In genomic region chr1:53048345-53048737, GRCh38 we compare ENCODE assay signal across 17 cellular contexts. TPM values are rescaled to one million over a fixed set of nuclear protein-coding genes. Genes with fewer than 3 reads are reported as not detected.
DNase-seq lines count a peak whose midpoint lies in the region; ATAC-seq and TF ChIP-seq lines count a peak whose summit lies in the region.
"Had no signal": no experiment of that assay in that cellular context is flagged by ENCODE, and none has a peak within 500 bp of the region (broad histone marks: within the 10 kb centered on the region; RNA-seq: fewer than 3 reads in every experiment).

No MANE protein-coding gene starts in this region.

- TF ChIP-seq CTCF in SK-N-SH (IDR thresholded peaks at IDR 0.05), result no peak

- peak; percentile 15 for ATAC-seq in left ventricle myocardium superior
- ATAC-seq: body of pancreas had no signal

- DNase-seq in GM23248 (peak; percentile 51), SK-N-SH (no peak), left ventricle myocardium superior (no peak), NCI-H82 (lab: John Stamatoyannopoulos, UW) (no peak), C1 segment of cervical spinal cord (lab: John Stamatoyannopoulos, UW) (no peak), SIG-M5 (lab: John Stamatoyannopoulos, UW) (no peak)
- no peak for DNase-seq in stimulated activated CD4-positive, alpha-beta T cell treated with anti-CD3 and anti-CD28 coated beads, Interleukin-4, amount 100 ng/mL, for 24 hours
- DNase-seq: activated naive CD4-positive, alpha-beta T cell treated with anti-CD3 and anti-CD28 coated beads, Interleukin-2, amount 10 ng/mL, durations not matched to agents 7 days and 5 days; body of pancreas; Caco-2; GF-D8; Kasumi-1; NCI-H1092; stimulated activated CD4-positive, alpha-beta T cell treated with anti-CD3 and anti-CD28 coated beads, Interleukin-2, amount 100 ng/mL, for 24 hours; uterus had no signal

- POLR2A ChIA-PET in SK-N-SH (lab: Yijun Ruan, JAX), result no interaction called here

- intact Hi-C loops in left ventricle myocardium superior (cut with micrococcal nuclease), result no loop called here

- H3K4me3 ChIP-seq in ACC112 (ENCODE audit: low read depth, low read length) (no peak overlapping the region), GM23248 (no peak overlapping the region), SK-N-SH (ENCODE audit: low read depth in 2 of 2, low read length in 1 of 2) (0 out of 4 replicates have a peak overlapping the region, but pooled peaks of 1 of the 2 experiments have one; percentile 4)
- H3K4me3 ChIP-seq: body of pancreas, GM12878, uterus had no signal

- H3K4me2 ChIP-seq in GM23248 (ENCODE audit: unreplicated experiment), result peak overlapping the region; percentile 37
- peak overlapping the region; percentile 62 for H3K4me2 ChIP-seq in SK-N-SH

- WGBS in GM23248 (ENCODE audit: low coverage in 1 of 2, low lambda C conversion rate in 2 of 2, missing lambda C conversion rate in 2 of 2), 2 experiments, result 6 to 45% methylated on average over 1 of the region's 1 CpG
- WGBS in SK-N-SH (ENCODE audit: low lambda C conversion rate), result 33% methylated on average over 1 of the region's 1 CpG

- H3K27ac ChIP-seq in ACC112 (ENCODE audit: low read depth, low read length), result 0 out of 2 replicates have a peak overlapping the region, but pooled peaks have one; percentile 11
- H3K27ac ChIP-seq in GM23248, result peak overlapping the region; percentile 61
- peak overlapping the region; percentile 73 to 80 for H3K27ac ChIP-seq in SK-N-SH (ENCODE audit: low read depth in 2 of 2, low read length in 1 of 2)
- H3K27ac ChIP-seq: body of pancreas had no signal

- H3F3A ChIP-seq in GM23248 (ENCODE audit: insufficient read depth) (peaks cover 46% of the 10 kb centered on the region), SK-N-SH (replicated peaks; ENCODE audit: insufficient read depth) (peaks cover 29% of the 10 kb centered on the region)

- no peak overlapping the region for H2AFZ ChIP-seq in ACC112 (ENCODE audit: low read length, unreplicated experiment)
- no peak overlapping the region for H2AFZ ChIP-seq in GM23248
- no peak overlapping the region for H2AFZ ChIP-seq in SK-N-SH (ENCODE audit: low read depth)

- peaks cover 17% of the 10 kb centered on the region for H3K4me1 ChIP-seq in ACC112 (ENCODE audit: control insufficient read depth, insufficient read depth, low read length, unreplicated experiment)
- peaks cover 39% of the 10 kb centered on the region for H3K4me1 ChIP-seq in GM23248 (ENCODE audit: insufficient read depth)
- H3K4me1 ChIP-seq in SK-N-SH (ENCODE audit: control insufficient read depth in 1 of 2, insufficient read depth in 2 of 2, low read depth in 1 of 2, low read length in 1 of 2), result peaks cover 28 to 51% of the 10 kb centered on the region in 2 experiments
- H3K4me1 ChIP-seq: Caco-2, uterus had no signal

- TF ChIP-seq RAD21 in SK-N-SH (IDR thresholded peaks at IDR 0.05; ENCODE audit: low read length), result no peak

- H3K9ac ChIP-seq in GM23248 (0 out of 2 replicates have a peak overlapping the region, but pooled peaks have one; percentile 26), SK-N-SH (0 out of 2 replicates have a peak overlapping the region, but pooled peaks have one; percentile 18)

- H3K9me3 ChIP-seq in GM23248 (ENCODE audit: low read depth) (no peaks in the 10 kb centered on the region), SK-N-SH (no peaks in the 10 kb centered on the region)
- H3K9me3 ChIP-seq: body of pancreas, Caco-2, uterus had no signal

- H3K36me3 ChIP-seq in ACC112 (ENCODE audit: insufficient read depth, low read length), result no peaks in the 10 kb centered on the region
- H3K36me3 ChIP-seq in GM23248 (ENCODE audit: low read depth), result peaks cover 36% of the 10 kb centered on the region
- H3K36me3 ChIP-seq in SK-N-SH (replicated peaks in 1 of 2; ENCODE audit: control insufficient read depth in 1 of 2, insufficient read depth in 2 of 2, low read length in 1 of 2), result peaks cover 22 to 24% of the 10 kb centered on the region in 2 experiments
- H3K36me3 ChIP-seq: uterus had no signal

- H4K20me1 ChIP-seq in GM23248 (ENCODE audit: insufficient read depth) (no peaks in the 10 kb centered on the region), SK-N-SH (ENCODE audit: insufficient read depth) (no peaks in the 10 kb centered on the region)

- CTCF ChIA-PET in SK-N-SH (lab: Yijun Ruan, JAX), result interaction anchor here (1.2 to 1.3 kb wide), 2 partner anchors 14 to 138 kb away, joined by 4 read pairs; no protein-coding TSS in a partner anchor

- H3K79me2 ChIP-seq in ACC112 (ENCODE audit: control insufficient read depth, insufficient read depth, low read length, unreplicated experiment) (no peaks in the 10 kb centered on the region), GM23248 (ENCODE audit: insufficient read depth) (peaks cover 24% of the 10 kb centered on the region), SK-N-SH (ENCODE audit: insufficient read depth) (no peaks in the 10 kb centered on the region)

- in situ Hi-C loops in GM23248 (cut with MboI), result no loop called here

- no peaks in the 10 kb centered on the region for H3K9me2 ChIP-seq in GM23248 (ENCODE audit: insufficient read depth)
- no peaks in the 10 kb centered on the region for H3K9me2 ChIP-seq in SK-N-SH

- H3K27me3 ChIP-seq in ACC112 (ENCODE audit: insufficient read depth, low read length), result no peaks in the 10 kb centered on the region
- no peaks in the 10 kb centered on the region for H3K27me3 ChIP-seq in GM23248 (replicated peaks; ENCODE audit: insufficient read depth)
- H3K27me3 ChIP-seq in SK-N-SH (ENCODE audit: insufficient read depth), result no peaks in the 10 kb centered on the region
- H3K27me3 ChIP-seq: body of pancreas, uterus had no signal

- no peak for TF ChIP-seq EP300 in SK-N-SH (IDR thresholded peaks at IDR 0.05; ENCODE audit: borderline replicate concordance in 1 of 2, low read depth in 1 of 2, low read length in 1 of 2)

TF ChIP-seq in SK-N-SH, 30 proteins besides CTCF, POLR2A, EP300 and RAD21:
- TF ChIP-seq REST (IDR thresholded peaks at IDR 0.05; ENCODE audit: low read depth, low read length), result no peak
- no peak for TF ChIP-seq EZH2phosphoT487 (IDR thresholded peaks at IDR 0.05; ENCODE audit: borderline replicate concordance, low read depth)
- TF ChIP-seq PBX3 (IDR thresholded peaks at IDR 0.05), result peak; percentile 49; the same call in 1 of the 2 replicates
- TF ChIP-seq RCOR1 (IDR thresholded peaks at IDR 0.05; ENCODE audit: low read length), result no peak
- TF ChIP-seq SIN3A (IDR thresholded peaks at IDR 0.05; ENCODE audit: borderline replicate concordance, low read depth, low read length), result no peak
- no peak for TF ChIP-seq FOXJ3 (CRISPR knock-in tag; IDR thresholded peaks at IDR 0.05)
- no peak for TF ChIP-seq USF1 (IDR thresholded peaks at IDR 0.05; ENCODE audit: borderline replicate concordance, low read depth)
TF ChIP-seq in SK-N-SH: peak in this region for 1.

RNA-seq across cellular contexts. Expression of gene PODN, which starts 13.7 kb away (rescaled TPM):
- total RNA-seq in GM23248 (2014; rRNA removed; shearing (Covaris generic)), result 54.0 and 54.8 TPM in 2 replicates
- 71.6 and 73.7 TPM in 2 replicates for polyA plus RNA-seq in GM23248 (2016; fragmentation: Nextera tagmentation; extraction: Ambion mirVana)
- 2.0 and 2.9 TPM in 2 replicates for polyA plus RNA-seq in SK-N-SH (2012; rRNA removed)
- 1.2 and 2.7 TPM in 2 replicates for polyA plus RNA-seq in SK-N-SH (2012; cell fraction: cytosol; rRNA removed)
- 6.3 TPM in 2 replicates for polyA plus RNA-seq in SK-N-SH (2012; cell fraction: nucleus; rRNA removed)
- total RNA-seq in left ventricle myocardium superior, result 19.4 TPM
- total RNA-seq: Caco-2 had no signal
- polyA plus RNA-seq: GM12878 had no signal

Comparison
In these comparisons a context has a peak if more than half of its experiments do, and no peak if none do; other contexts are left out.
1. H3K27ac ChIP-seq: peak in every context shown above with its lines; median percentile 76 in SK-N-SH; 61 in GM23248; 11 in ACC112.